In genomic region chr3:65961128-65961527, GRCh38 we compare ENCODE assay signal across 18 cellular contexts.
"Had no signal": no experiment of that assay in that cellular context is flagged by ENCODE, and none has a peak within 500 bp of the region (broad histone marks: within the 10 kb centered on the region; RNA-seq: fewer than 3 reads in every experiment).

No MANE protein-coding gene starts in this region.

- H3K27ac ChIP-seq: colonic mucosa, SK-N-MC, vagina had no signal

- ATAC-seq: activated CD8-positive, alpha-beta T cell treated with anti-CD3 and anti-CD28 coated beads, Interleukin-2, amount 10 ng/mL, durations not matched to agents 7 days and 5 days; activated naive CD8-positive, alpha-beta T cell treated with anti-CD3 and anti-CD28 coated beads, Interleukin-2, amount 50 U/mL, for 24 hours; activated T-cell treated with anti-CD3 and anti-CD28 coated beads, Interleukin-2, amount 50 U/mL, for 4 hours; natural killer cell treated with Interleukin-12 subunit alpha and Interleukin-12 subunit beta and Interleukin-15 and Interleukin-18, amount 100 ng/mL, for 72 hours; stimulated activated naive B cell treated with anti-CD40 and anti-IgM and Interleukin-4, amounts not matched to agents 10 μg/mL and 1 μg/mL and 100 μg/mL, for 72 hours had no signal

- FAIRE-seq: endometrium, frontal cortex, TTC549 had no signal

- H3K4me1 ChIP-seq: colonic mucosa, tibial nerve had no signal

- H3K4me3 ChIP-seq: colonic mucosa, SK-N-MC, tibial nerve, vagina had no signal

- DNase-seq: activated CD4-positive, alpha-beta T cell treated with anti-CD3 and anti-CD28 coated beads, Interleukin-2, amount 10 ng/mL, durations not matched to agents 24 days and 14 days; activated CD8-positive, alpha-beta T cell treated with anti-CD3 and anti-CD28 coated beads, Interleukin-2, amount 10 ng/mL, durations not matched to agents 7 days and 5 days; activated naive CD4-positive, alpha-beta T cell treated with anti-CD3 and anti-CD28 coated beads, Interleukin-2, amount 10 ng/mL, durations not matched to agents 7 days and 5 days; activated naive CD8-positive, alpha-beta T cell treated with anti-CD3 and anti-CD28 coated beads, Interleukin-2, amount 50 U/mL, for 24 hours; activated T-cell treated with anti-CD3 and anti-CD28 coated beads, Interleukin-2, amount 50 U/mL, for 4 hours; aorta; colonic mucosa; erythroblast; posterior cingulate gyrus; retina; stimulated activated naive B cell treated with anti-CD40 and anti-IgM and Interleukin-4, amounts not matched to agents 10 μg/mL and 1 μg/mL and 100 μg/mL, for 72 hours had no signal

- H3K9me3 ChIP-seq: colonic mucosa, tibial nerve, vagina had no signal

- H3K36me3 ChIP-seq: colonic mucosa, tibial nerve, vagina had no signal

- H3K27me3 ChIP-seq: colonic mucosa, tibial nerve, vagina had no signal
